8 cellular contexts compared by ENCODE assay signal in genomic region chr1:21490774-21491482, GRCh38. TPM values are rescaled to one million over a fixed set of nuclear protein-coding genes. Genes with fewer than 3 reads are reported as not detected.
A peak's percentile ranks its signal among the peaks of the same experiment; 100 is the strongest.
DNase-seq lines count a peak whose midpoint lies in the region; ATAC-seq, FAIRE-seq and TF ChIP-seq lines count a peak whose summit lies in the region.

No MANE protein-coding gene starts in this region.

- no peak for TF ChIP-seq POLR2A in esophagus muscularis mucosa (IDR thresholded peaks at IDR 0.05; ENCODE audit: low read depth)

- H3K36me3 ChIP-seq in RWPE2 (ENCODE audit: low read depth), result no peaks in the 10 kb centered on the region
- no peaks in the 10 kb centered on the region for H3K36me3 ChIP-seq in esophagus muscularis mucosa
- no peaks in the 10 kb centered on the region for H3K36me3 ChIP-seq in small intestine (ENCODE audit: control insufficient read depth in 2 of 2, insufficient read depth in 2 of 2, low read length in 2 of 2)

- 62% methylated on average over 10 of the region's 11 CpGs for WGBS in esophagus muscularis mucosa
- WGBS in small intestine, 3 donors, result 77 to 82% (median 78%) methylated on average over 11 of the region's 11 CpGs

- DNase-seq in AG08395 (ENCODE audit: low spot score) (peak; percentile 90), GM10248 (ENCODE audit: extremely low spot score) (no peak), RWPE2 (ENCODE audit: low spot score) (no peak), esophagus muscularis mucosa (ENCODE audit: extremely low spot score) (no peak), small intestine (peak; percentile 23), NCI-H2107 (lab: John Stamatoyannopoulos, UW) (no peak)

- no peak for FAIRE-seq in small intestine (lab: Jason Lieb, UNC)

- H3K9me3 ChIP-seq in RWPE2 (ENCODE audit: severe bottlenecking) (no peaks in the 10 kb centered on the region), esophagus muscularis mucosa (no peaks in the 10 kb centered on the region), small intestine (ENCODE audit: control insufficient read depth, low read depth) (no peaks in the 10 kb centered on the region)

- TF ChIP-seq CTCF in GM10248 (IDR thresholded peaks at IDR 0.05; ENCODE audit: control extremely low read depth, extremely low read depth, low read depth, missing control alignments) (peak; percentile 18), RWPE2 (IDR thresholded peaks at IDR 0.05; ENCODE audit: poor library complexity, severe bottlenecking) (peak; percentile 32), esophagus muscularis mucosa (IDR thresholded peaks at IDR 0.05) (peak; percentile 44 to 49 (median 46))

- CTCF ChIA-PET in GM10248 (lab: Yijun Ruan, JAX), result interaction anchor here (0.7 to 1.7 kb wide), 7 partner anchors 16 to 448 kb away, joined by 3 to 7 read pairs (median 4); no protein-coding TSS in a partner anchor

- H3K4me1 ChIP-seq in RWPE2 (ENCODE audit: insufficient read depth, poor library complexity, severe bottlenecking) (no peaks in the 10 kb centered on the region), esophagus muscularis mucosa (peaks cover 0 to 5% (median 0%) of the 10 kb centered on the region in 4 donors), small intestine (ENCODE audit: control insufficient read depth in 2 of 2, insufficient read depth in 1 of 2, low read depth in 1 of 2, low read length in 1 of 2) (no peaks in the 10 kb centered on the region)

- ATAC-seq in RWPE2 (ENCODE audit: low read depth) (peak; percentile 50; the same call in 2 of the 3 replicates), HG02970 (IDR thresholded peaks at IDR 0.05; ENCODE audit: low FRiP score, unreplicated experiment) (no peak), GM19463 (IDR thresholded peaks at IDR 0.05; ENCODE audit: unreplicated experiment) (no peak)

- no peak overlapping the region for H3K27ac ChIP-seq in RWPE2 (ENCODE audit: poor library complexity, severe bottlenecking)
- no peak overlapping the region for H3K27ac ChIP-seq in esophagus muscularis mucosa (replicated peaks in 1 of 4)
- H3K27ac ChIP-seq in small intestine (ENCODE audit: low read depth in 1 of 2, low read length in 1 of 2), result no peak overlapping the region

- no peaks in the 10 kb centered on the region for H3K27me3 ChIP-seq in RWPE2 (ENCODE audit: insufficient read depth, poor library complexity, severe bottlenecking)
- H3K27me3 ChIP-seq in esophagus muscularis mucosa, result peaks cover 0 to 52% (median 0%) of the 10 kb centered on the region in 4 donors
- H3K27me3 ChIP-seq in small intestine (ENCODE audit: control insufficient read depth in 2 of 2, insufficient read depth in 2 of 2, low read length in 2 of 2), result no peaks in the 10 kb centered on the region

- TF ChIP-seq EP300 in esophagus muscularis mucosa (IDR thresholded peaks at IDR 0.05), result no peak

- POLR2A ChIA-PET in GM10248 (lab: Yijun Ruan, JAX), result no interaction called here

- no peak overlapping the region for H3K4me3 ChIP-seq in RWPE2 (ENCODE audit: severe bottlenecking)
- no peak overlapping the region for H3K4me3 ChIP-seq in esophagus muscularis mucosa
- no peak overlapping the region for H3K4me3 ChIP-seq in small intestine (ENCODE audit: low read depth in 1 of 2, low read length in 2 of 2)

- intact Hi-C loops in esophagus muscularis mucosa (cut with DNase I), result loop anchor here (10.0 kb wide), 1 partner anchor 116 kb away; no protein-coding TSS in a partner anchor

RNA-seq across cellular contexts. Expression of gene ALPL, which starts 18.3 kb away (rescaled TPM):
- 10 to 100 TPM in 1 of 4 donors, 1 to 10 TPM in 3; 1.2 to 10.3 (median 3.8) TPM for total RNA-seq in esophagus muscularis mucosa
- polyA plus RNA-seq in small intestine, result 1 to 10 TPM in 2 of 3 donors, under 1 TPM in 1; 0.89 to 3.0 (median 2.6) TPM

RNA-seq across cellular contexts. Expression of gene NBPF3, which starts 51.0 kb away (rescaled TPM):
- total RNA-seq in esophagus muscularis mucosa, result 10 to 100 TPM in 2 of 4 donors, 1 to 10 TPM in 2; 5.8 to 13.1 (median 9.0) TPM
- 1 to 10 TPM; 1.4 to 2.7 (median 1.8) TPM for polyA plus RNA-seq in small intestine

Comparison
In these comparisons a context has a peak if more than half of its experiments do, and no peak if none do; other contexts are left out.
1. DNase-seq: peak in AG08395 (single experiment) and small intestine (single experiment); none in GM10248 (single experiment), RWPE2 (single experiment), esophagus muscularis mucosa (single experiment) and NCI-H2107 (single experiment).
2. Peak in every context shown above with its lines, with median percentiles within 50 percentile points of each other: CTCF ChIP-seq.